Comparison of ENCODE assay signal across 8 cellular contexts in the genomic region with DNA sequence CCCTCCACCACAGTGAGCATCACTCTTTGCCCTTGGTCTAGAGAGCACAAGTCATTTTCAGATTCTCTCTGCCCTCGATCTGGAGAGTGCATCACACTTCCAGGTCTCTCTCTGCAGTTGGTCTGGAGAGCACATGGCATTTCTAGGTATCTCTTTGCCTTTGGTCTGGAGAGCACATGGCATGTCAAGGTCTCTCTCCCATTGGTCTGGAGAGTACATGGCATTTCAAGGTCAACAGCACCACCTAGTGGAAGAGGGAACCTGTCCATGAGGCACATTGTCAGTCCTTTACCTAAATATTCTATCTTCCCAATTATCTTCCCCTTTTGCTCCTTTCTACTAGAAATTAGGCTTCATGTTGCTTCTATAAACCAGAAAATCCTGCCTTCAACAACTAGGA.
DNase-seq lines count a peak whose midpoint lies in the region; ATAC-seq, FAIRE-seq and TF ChIP-seq lines count a peak whose summit lies in the region.

No MANE protein-coding gene starts in this region.

- TF ChIP-seq POLR2A in GM12878 (IDR thresholded peaks at IDR 0.05; ENCODE audit: low read depth, low read length) (no peak), ovary (IDR thresholded peaks at IDR 0.05) (no peak), vagina (IDR thresholded peaks at IDR 0.05) (no peak)

- RAD21 ChIA-PET in GM12878 (lab: Charles Lee; ENCODE audit: unreplicated experiment) = no interaction called here

- H3K9me3 ChIP-seq in MM.1S (replicated peaks; ENCODE audit: insufficient read depth, low read length) (no peaks in the 10 kb centered on the region), GM12878 (replicated peaks; ENCODE audit: control insufficient read depth, insufficient read depth, low read length) (peaks cover 2% of the 10 kb centered on the region; the same call in 1 of the 3 replicates), neural progenitor cell (ENCODE audit: low read depth) (peaks cover 7% of the 10 kb centered on the region), ovary (peaks cover 0 to 7% of the 10 kb centered on the region in 2 donors), vagina (no peaks in the 10 kb centered on the region)

- H3K27ac Mint-ChIP-seq in activated naive CD4-positive, alpha-beta T cell treated with anti-CD3 and anti-CD28 coated beads for 36 hours = no peak overlapping the region
- no peak overlapping the region for H3K27ac Mint-ChIP-seq in neural progenitor cell

- no peaks in the 10 kb centered on the region for H3K27me3 ChIP-seq in MM.1S (replicated peaks; ENCODE audit: insufficient read depth, low read length)
- H3K27me3 ChIP-seq in GM12878 (replicated peaks in 1 of 2; ENCODE audit: control insufficient read depth in 2 of 2, insufficient read depth in 2 of 2, low read length in 1 of 2) = no peaks in the 10 kb centered on the region
- no peaks in the 10 kb centered on the region for H3K27me3 ChIP-seq in neural progenitor cell
- H3K27me3 ChIP-seq in ovary = no peaks in the 10 kb centered on the region
- no peaks in the 10 kb centered on the region for H3K27me3 ChIP-seq in vagina

- H3K36me3 Mint-ChIP-seq in activated naive CD4-positive, alpha-beta T cell treated with anti-CD3 and anti-CD28 coated beads for 36 hours (ENCODE audit: low read depth) = no peaks in the 10 kb centered on the region
- H3K36me3 Mint-ChIP-seq in neural progenitor cell = no peaks in the 10 kb centered on the region

- peak; percentile 86 for ATAC-seq in GM12878

- no peaks in the 10 kb centered on the region for H3K9me2 ChIP-seq in MM.1S (replicated peaks; ENCODE audit: insufficient read depth, low read length)

- H3K36me3 ChIP-seq in MM.1S (replicated peaks; ENCODE audit: insufficient read depth, low read length) (no peaks in the 10 kb centered on the region), GM12878 (ENCODE audit: control insufficient read depth in 2 of 2, insufficient read depth in 2 of 2, low read length in 1 of 2) (no peaks in the 10 kb centered on the region), neural progenitor cell (no peaks in the 10 kb centered on the region), ovary (no peaks in the 10 kb centered on the region), vagina (no peaks in the 10 kb centered on the region)

- CTCF ChIA-PET in activated naive CD4-positive, alpha-beta T cell treated with anti-CD3 and anti-CD28 coated beads for 36 hours (lab: Charles Lee) = no interaction called here
- CTCF ChIA-PET in GM12878 (lab: Yijun Ruan, JAX) = interaction anchor here (1.0 kb wide), 1 partner anchor 580 kb away, joined by 3 read pairs; no protein-coding TSS in a partner anchor

- H3K4me1 ChIP-seq in MM.1S (ENCODE audit: low read length) (no peaks in the 10 kb centered on the region), GM12878 (ENCODE audit: control insufficient read depth, insufficient read depth, low read length) (no peaks in the 10 kb centered on the region), neural progenitor cell (no peaks in the 10 kb centered on the region), ovary (ENCODE audit: insufficient read depth) (no peaks in the 10 kb centered on the region), vagina (no peaks in the 10 kb centered on the region)

- peaks cover 19% of the 10 kb centered on the region for H3K9me3 Mint-ChIP-seq in activated naive CD4-positive, alpha-beta T cell treated with anti-CD3 and anti-CD28 coated beads for 36 hours
- H3K9me3 Mint-ChIP-seq in neural progenitor cell = peaks cover 25% of the 10 kb centered on the region

- H3K4me1 Mint-ChIP-seq in activated naive CD4-positive, alpha-beta T cell treated with anti-CD3 and anti-CD28 coated beads for 36 hours (ENCODE audit: low read depth) = no peaks in the 10 kb centered on the region
- no peaks in the 10 kb centered on the region for H3K4me1 Mint-ChIP-seq in neural progenitor cell

- no peak overlapping the region for H3K4me3 Mint-ChIP-seq in activated naive CD4-positive, alpha-beta T cell treated with anti-CD3 and anti-CD28 coated beads for 36 hours
- H3K4me3 Mint-ChIP-seq in neural progenitor cell = no peak overlapping the region

- SMC1A ChIA-PET in GM12878 (lab: Charles Lee; ENCODE audit: uncharacterized antibody, unreplicated experiment) = no interaction called here

- in situ Hi-C loops in GM12878 (cut with MboI) = no loop called here

- H3K4me2 ChIP-seq in MM.1S (ENCODE audit: low read depth, low read length) (no peak overlapping the region), GM12878 (ENCODE audit: control insufficient read depth, insufficient read depth) (no peak overlapping the region), neural progenitor cell (no peak overlapping the region)

- H3K27ac ChIP-seq in MM.1S (ENCODE audit: low read length) (no peak overlapping the region), GM12878 (ENCODE audit: control insufficient read depth, insufficient read depth) (no peak overlapping the region), neural progenitor cell (no peak overlapping the region), ovary (no peak overlapping the region), vagina (no peak overlapping the region)

- peak; percentile 85 for FAIRE-seq in GM12878 (lab: Jason Lieb, UNC)

- H3K27me3 Mint-ChIP-seq in activated naive CD4-positive, alpha-beta T cell treated with anti-CD3 and anti-CD28 coated beads for 36 hours (ENCODE audit: low read depth) = no peaks in the 10 kb centered on the region
- H3K27me3 Mint-ChIP-seq in neural progenitor cell (ENCODE audit: insufficient read depth, low read depth) = peaks cover 4% of the 10 kb centered on the region

- peak; percentile 83 for TF ChIP-seq RAD21 in GM12878 (IDR thresholded peaks at IDR 0.05; ENCODE audit: insufficient read depth, low read depth, low read length)

- no peaks in the 10 kb centered on the region for H3F3A ChIP-seq in MM.1S (ENCODE audit: insufficient read depth, low read length)
- no peaks in the 10 kb centered on the region for H3F3A ChIP-seq in neural progenitor cell (ENCODE audit: low read depth)

- intact Hi-C loops in activated naive CD4-positive, alpha-beta T cell treated with anti-CD3 and anti-CD28 coated beads for 36 hours (cut with micrococcal nuclease) = no loop called here
- intact Hi-C loops in GM12878 (cut with micrococcal nuclease; ENCODE audit: unreplicated experiment) = loop anchor here (1.0 to 10.0 kb wide), 4 partner anchors 240 to 969 kb away; no protein-coding TSS in a partner anchor
- intact Hi-C loops in ovary (cut with DNase I) = no loop called here
- intact Hi-C loops in vagina (cut with DNase I) = no loop called here

- no TSS peak for BruUV-seq in GM12878 (replicated peaks; lab: Mats Ljungman, UMichigan)

- no peaks in the 10 kb centered on the region for H4K20me1 ChIP-seq in MM.1S (ENCODE audit: insufficient read depth, low read length)
- H4K20me1 ChIP-seq in GM12878 (ENCODE audit: control insufficient read depth, insufficient read depth) = no peaks in the 10 kb centered on the region
- H4K20me1 ChIP-seq in neural progenitor cell (ENCODE audit: low read depth) = no peaks in the 10 kb centered on the region

- H3K79me2 ChIP-seq in MM.1S (ENCODE audit: low read length) (no peaks in the 10 kb centered on the region), GM12878 (ENCODE audit: control insufficient read depth, insufficient read depth, low read length) (no peaks in the 10 kb centered on the region), neural progenitor cell (ENCODE audit: low read depth) (no peaks in the 10 kb centered on the region)

- POLR2A ChIA-PET in GM12878 (lab: Charles Lee) = no interaction called here

- H3K9ac ChIP-seq in MM.1S (ENCODE audit: low read length) = no peak overlapping the region
- no peak overlapping the region for H3K9ac ChIP-seq in GM12878 (ENCODE audit: control insufficient read depth, insufficient read depth, low read length)
- H3K9ac ChIP-seq in neural progenitor cell = no peak overlapping the region

- H3K4me3 ChIP-seq in MM.1S (ENCODE audit: low read length) (no peak overlapping the region), GM12878 (no peak overlapping the region), neural progenitor cell (no peak overlapping the region), ovary (no peak overlapping the region), vagina (no peak overlapping the region)

- no peak overlapping the region for H2AFZ ChIP-seq in MM.1S (ENCODE audit: low read length)
- no peak overlapping the region for H2AFZ ChIP-seq in GM12878 (ENCODE audit: control insufficient read depth, low read depth, low read length)
- H2AFZ ChIP-seq in neural progenitor cell (replicated peaks) = no peak overlapping the region

- peak; percentile 33 for DNase-seq in activated naive CD4-positive, alpha-beta T cell treated with anti-CD3 and anti-CD28 coated beads for 36 hours
- DNase-seq in activated naive CD4-positive, alpha-beta T cell treated with anti-CD3 and anti-CD28 coated beads, Interleukin-2, amount 50 U/mL, for 16 hours = no peak
- DNase-seq in H4 (ENCODE audit: low spot score) (peak; percentile 20), MM.1S (peak; percentile 76), GM12878 (ENCODE audit: low read depth, low spot score) (peak; percentile 31), neural progenitor cell (ENCODE audit: low spot score) (peak; percentile 56), ovary (no peak), vagina (ENCODE audit: extremely low spot score in 2 of 2) (no peak)

- TF ChIP-seq CTCF in MM.1S (IDR thresholded peaks at IDR 0.05; ENCODE audit: low read length) (peak; percentile 62), GM12878 (IDR thresholded peaks at IDR 0.05 in 2 of 3, conservative IDR thresholded peaks at IDR 0.05 in 1 of 3; ENCODE audit: control insufficient read depth in 2 of 3, extremely low read depth in 1 of 3, insufficient read depth in 1 of 3, low read depth in 3 of 3, low read length in 3 of 3) (peak; percentile 59 to 67 (median 66)), neural progenitor cell (IDR thresholded peaks at IDR 0.05) (peak; percentile 59), ovary (IDR thresholded peaks at IDR 0.05) (no peak), vagina (IDR thresholded peaks at IDR 0.05) (no peak)

- 0% methylated on average over 1 of the region's 1 CpG for WGBS in GM12878 (ENCODE audit: insufficient coverage, insufficient replicate concordance, low lambda C conversion rate, missing lambda C conversion rate)
- WGBS in ovary, 3 donors = 79 to 92% (median 84%) methylated on average over 1 of the region's 1 CpG

- TF ChIP-seq EP300 in GM12878 (IDR thresholded peaks at IDR 0.05; ENCODE audit: borderline replicate concordance in 1 of 2, control insufficient read depth in 1 of 2, low read depth in 2 of 2, low read length in 2 of 2) = no peak
- TF ChIP-seq EP300 in ovary (IDR thresholded peaks at IDR 0.05) = no peak

TF ChIP-seq in GM12878, 131 proteins besides CTCF, POLR2A, EP300 and RAD21 (continues in another document):
- TF ChIP-seq SMC3 (IDR thresholded peaks at IDR 0.05; ENCODE audit: borderline replicate concordance, low read length) (peak; percentile 68; the same call in 1 of the 2 replicates), ETV6 (conservative IDR thresholded peaks at IDR 0.05 in 1 of 2, IDR thresholded peaks at IDR 0.05 in 1 of 2; ENCODE audit: borderline replicate concordance in 1 of 2, low read depth in 1 of 2) (no peak), KDM1A (IDR thresholded peaks at IDR 0.05; ENCODE audit: borderline replicate concordance) (no peak), IKZF2 (IDR thresholded peaks at IDR 0.05) (no peak)

Comparison
In these comparisons a context has a peak if more than half of its experiments do, and no peak if none do; other contexts are left out.
1. DNase-seq: peak in activated naive CD4-positive, alpha-beta T cell treated with anti-CD3 and anti-CD28 coated beads for 36 hours (single experiment), H4 (single experiment), MM.1S (single experiment), GM12878 (single experiment) and neural progenitor cell (single experiment); none in activated naive CD4-positive, alpha-beta T cell treated with anti-CD3 and anti-CD28 coated beads, Interleukin-2, amount 50 U/mL, for 16 hours (single experiment), ovary (0 of 5) and vagina (0 of 2).
2. CTCF ChIP-seq: peak in MM.1S (single experiment), GM12878 (3 of 3) and neural progenitor cell (single experiment); none in ovary (0 of 3) and vagina (0 of 3).